15 cellular contexts compared by ENCODE assay signal in the genomic region with DNA sequence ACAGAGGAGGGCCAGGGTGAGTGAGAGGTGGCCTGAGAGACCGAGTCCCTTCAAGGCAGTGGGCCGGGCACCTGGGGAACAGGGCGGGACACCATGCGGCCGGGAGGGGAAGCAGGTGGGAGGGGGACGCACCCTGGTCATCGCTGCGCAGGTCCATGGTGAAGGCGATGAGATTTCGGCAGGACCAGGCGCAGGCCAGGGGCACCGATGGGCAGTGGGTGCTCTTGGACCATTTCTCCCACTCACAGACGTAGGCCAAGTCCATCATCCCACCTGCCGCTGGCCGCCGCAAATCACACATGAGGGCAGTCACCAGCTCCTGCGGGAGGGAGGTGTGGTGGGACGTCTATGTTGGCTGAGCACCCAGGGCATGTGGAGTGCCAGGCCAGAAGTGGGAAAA. TPM values are rescaled to one million over a fixed set of nuclear protein-coding genes. Genes with fewer than 3 reads are reported as not detected.
DNase-seq lines count a peak whose midpoint lies in the region; ATAC-seq and TF ChIP-seq lines count a peak whose summit lies in the region.
"Had no signal": no experiment of that assay in that cellular context is flagged by ENCODE, and none has a peak within 500 bp of the region (broad histone marks: within the 10 kb centered on the region; RNA-seq: fewer than 3 reads in every experiment).

No MANE protein-coding gene starts in this region.

- peaks cover 5% of the 10 kb centered on the region for H3K36me3 Mint-ChIP-seq in activated naive CD4-positive, alpha-beta T cell treated with anti-CD3 and anti-CD28 coated beads for 36 hours (ENCODE audit: low read depth)
- H3K36me3 Mint-ChIP-seq in activated B cell treated with CpG ODN at 0.5 μM for 24 hours (ENCODE audit: low read depth) = peaks cover 35% of the 10 kb centered on the region
- peaks cover 40% of the 10 kb centered on the region for H3K36me3 Mint-ChIP-seq in effector memory CD8-positive, alpha-beta T cell (ENCODE audit: insufficient read depth)
- H3K36me3 Mint-ChIP-seq in stimulated activated effector memory CD8-positive, alpha-beta T cell treated with anti-CD3 and anti-CD28 coated beads, Interleukin-12 subunit alpha, Interleukin-12 subunit beta, amount 100 ng/mL, for 72 hours = peaks cover 60% of the 10 kb centered on the region

- DNase-seq in activated naive CD4-positive, alpha-beta T cell treated with anti-CD3 and anti-CD28 coated beads for 36 hours = no peak
- DNase-seq in activated naive CD4-positive, alpha-beta T cell treated with anti-CD3 and anti-CD28 coated beads, Interleukin-2, amount 50 U/mL, for 16 hours = no peak
- no peak for DNase-seq in activated B cell treated with CpG ODN at 0.5 μM for 24 hours
- no peak for DNase-seq in effector memory CD8-positive, alpha-beta T cell
- DNase-seq in stimulated activated effector memory CD8-positive, alpha-beta T cell treated with anti-CD3 and anti-CD28 coated beads, Interleukin-12 subunit alpha, Interleukin-12 subunit beta, amount 100 ng/mL, for 72 hours (ENCODE audit: low spot score in 2 of 2) = no peak
- no peak for DNase-seq in uterus
- no peak for DNase-seq in NCI-H1694 (lab: John Stamatoyannopoulos, UW)
- DNase-seq: GF-D8; Karpas-422; NCI-H510A; stimulated activated CD8-positive, alpha-beta memory T cell treated with anti-CD3 and anti-CD28 coated beads, Interleukin-4, amount 100 ng/mL, for 48 hours had no signal

- H3K27ac Mint-ChIP-seq in activated naive CD4-positive, alpha-beta T cell treated with anti-CD3 and anti-CD28 coated beads for 36 hours = peak overlapping the region; percentile 61
- H3K27ac Mint-ChIP-seq in activated B cell treated with CpG ODN at 0.5 μM for 24 hours = peak overlapping the region; percentile 31
- no peak overlapping the region for H3K27ac Mint-ChIP-seq in effector memory CD8-positive, alpha-beta T cell
- peak overlapping the region; percentile 72 for H3K27ac Mint-ChIP-seq in stimulated activated effector memory CD8-positive, alpha-beta T cell treated with anti-CD3 and anti-CD28 coated beads, Interleukin-12 subunit alpha, Interleukin-12 subunit beta, amount 100 ng/mL, for 72 hours

- H3K36me3 ChIP-seq in uterus = no peaks in the 10 kb centered on the region

- H3K4me1 ChIP-seq in uterus = no peaks in the 10 kb centered on the region

- peaks cover 14% of the 10 kb centered on the region for H3K4me1 Mint-ChIP-seq in activated naive CD4-positive, alpha-beta T cell treated with anti-CD3 and anti-CD28 coated beads for 36 hours (ENCODE audit: low read depth)
- peaks cover 18% of the 10 kb centered on the region for H3K4me1 Mint-ChIP-seq in activated B cell treated with CpG ODN at 0.5 μM for 24 hours
- peaks cover 16 to 18% of the 10 kb centered on the region in 2 donors for H3K4me1 Mint-ChIP-seq in effector memory CD8-positive, alpha-beta T cell (ENCODE audit: low read depth in 2 of 2)
- H3K4me1 Mint-ChIP-seq in stimulated activated effector memory CD8-positive, alpha-beta T cell treated with anti-CD3 and anti-CD28 coated beads, Interleukin-12 subunit alpha, Interleukin-12 subunit beta, amount 100 ng/mL, for 72 hours = peaks cover 19% of the 10 kb centered on the region

- peak overlapping the region; percentile 63 for H3K4me3 Mint-ChIP-seq in activated naive CD4-positive, alpha-beta T cell treated with anti-CD3 and anti-CD28 coated beads for 36 hours
- peak overlapping the region; percentile 59 for H3K4me3 Mint-ChIP-seq in activated B cell treated with CpG ODN at 0.5 μM for 24 hours
- peak overlapping the region; percentile 68 to 77 for H3K4me3 Mint-ChIP-seq in effector memory CD8-positive, alpha-beta T cell
- H3K4me3 Mint-ChIP-seq in stimulated activated effector memory CD8-positive, alpha-beta T cell treated with anti-CD3 and anti-CD28 coated beads, Interleukin-12 subunit alpha, Interleukin-12 subunit beta, amount 100 ng/mL, for 72 hours = peak overlapping the region; percentile 68

- intact Hi-C loops in activated naive CD4-positive, alpha-beta T cell treated with anti-CD3 and anti-CD28 coated beads for 36 hours (cut with micrococcal nuclease) = no loop called here
- intact Hi-C loops in activated B cell treated with CpG ODN at 0.5 μM for 24 hours (cut with micrococcal nuclease) (no loop called here), uterus (cut with DNase I; ENCODE audit: low total_unique reads) (no loop called here)

- CTCF ChIA-PET in activated naive CD4-positive, alpha-beta T cell treated with anti-CD3 and anti-CD28 coated beads for 36 hours (lab: Charles Lee) = no interaction called here
- CTCF ChIA-PET in activated B cell treated with CpG ODN at 0.5 μM for 24 hours (lab: Charles Lee) = no interaction called here

- TF ChIP-seq CTCF in activated B cell treated with CpG ODN at 0.5 μM for 24 hours (IDR thresholded peaks at IDR 0.05) (no peak), uterus (IDR thresholded peaks at IDR 0.05) (no peak)

- no peaks in the 10 kb centered on the region for H3K27me3 Mint-ChIP-seq in activated naive CD4-positive, alpha-beta T cell treated with anti-CD3 and anti-CD28 coated beads for 36 hours (ENCODE audit: low read depth)
- H3K27me3 Mint-ChIP-seq in activated B cell treated with CpG ODN at 0.5 μM for 24 hours = no peaks in the 10 kb centered on the region
- H3K27me3 Mint-ChIP-seq in effector memory CD8-positive, alpha-beta T cell = no peaks in the 10 kb centered on the region

- H3K9me3 ChIP-seq in uterus = no peaks in the 10 kb centered on the region
- H3K9me3 ChIP-seq: left lung had no signal

- no peaks in the 10 kb centered on the region for H3K9me3 Mint-ChIP-seq in activated naive CD4-positive, alpha-beta T cell treated with anti-CD3 and anti-CD28 coated beads for 36 hours
- no peaks in the 10 kb centered on the region for H3K9me3 Mint-ChIP-seq in activated B cell treated with CpG ODN at 0.5 μM for 24 hours
- no peaks in the 10 kb centered on the region for H3K9me3 Mint-ChIP-seq in effector memory CD8-positive, alpha-beta T cell
- H3K9me3 Mint-ChIP-seq in stimulated activated effector memory CD8-positive, alpha-beta T cell treated with anti-CD3 and anti-CD28 coated beads, Interleukin-12 subunit alpha, Interleukin-12 subunit beta, amount 100 ng/mL, for 72 hours = no peaks in the 10 kb centered on the region

- ATAC-seq in activated B cell treated with CpG ODN at 0.5 μM for 24 hours (ENCODE audit: low read depth) = no peak
- ATAC-seq in effector memory CD8-positive, alpha-beta T cell (replicated peaks) = no peak
- no peak for ATAC-seq in stimulated activated effector memory CD8-positive, alpha-beta T cell treated with anti-CD3 and anti-CD28 coated beads, Interleukin-12 subunit alpha, Interleukin-12 subunit beta, amount 100 ng/mL, for 72 hours
- no peak for ATAC-seq in HG03354 (IDR thresholded peaks at IDR 0.05; ENCODE audit: poor library complexity, severe bottlenecking, unreplicated experiment)
- ATAC-seq: left lung, right cardiac atrium had no signal

- TF ChIP-seq POLR2A in uterus (IDR thresholded peaks at IDR 0.05) = no peak

- POLR2A ChIA-PET in activated B cell treated with CpG ODN at 0.5 μM for 24 hours (lab: Charles Lee) = no interaction called here

- no peak overlapping the region for H3K4me3 ChIP-seq in uterus
- H3K4me3 ChIP-seq: left lung had no signal

- H3K27me3 ChIP-seq in uterus = no peaks in the 10 kb centered on the region
- H3K27me3 ChIP-seq: left lung had no signal

- H3K27ac ChIP-seq in uterus = no peak overlapping the region
- H3K27ac ChIP-seq: left lung had no signal

RNA-seq across cellular contexts. Expression of a gene that starts 2.2 kb away (rescaled TPM):
- total RNA-seq in activated naive CD4-positive, alpha-beta T cell treated with anti-CD3 and anti-CD28 coated beads for 36 hours = 10 to 100 TPM; 61.3 to 68.1 TPM
- total RNA-seq in activated B cell treated with CpG ODN at 0.5 μM for 24 hours (76.1 and 79.3 TPM in 2 replicates), uterus (10 to 100 TPM; 12.0 to 69.1 (median 43.1) TPM)

RNA-seq across cellular contexts. Expression of a gene that starts 2.5 kb away (rescaled TPM):
- not detected for total RNA-seq in activated naive CD4-positive, alpha-beta T cell treated with anti-CD3 and anti-CD28 coated beads for 36 hours
- total RNA-seq in activated B cell treated with CpG ODN at 0.5 μM for 24 hours (not detected in 2 replicates), uterus (not detected)
- total RNA-seq: left lung, right cardiac atrium, SK-MEL-5 had no signal

RNA-seq across cellular contexts. Expression of a gene that starts 22.2 kb away (rescaled TPM):
- 100 to 1,000 TPM; 111 to 120 TPM for total RNA-seq in activated naive CD4-positive, alpha-beta T cell treated with anti-CD3 and anti-CD28 coated beads for 36 hours
- total RNA-seq in activated B cell treated with CpG ODN at 0.5 μM for 24 hours (174 and 189 TPM in 2 replicates), uterus (10 to 100 TPM in 3 of 4 donors, 1 to 10 TPM in 1; 5.3 to 38.2 (median 21.2) TPM)

RNA-seq across cellular contexts. Expression of a gene that starts 26.3 kb away (rescaled TPM):
- 1 to 10 TPM; 5.3 to 6.6 TPM for total RNA-seq in activated naive CD4-positive, alpha-beta T cell treated with anti-CD3 and anti-CD28 coated beads for 36 hours
- total RNA-seq in activated B cell treated with CpG ODN at 0.5 μM for 24 hours (0.49 TPM in 2 replicates), uterus (under 1 TPM in 1 of 4 donors, not detected in 3; 0.14 TPM)
- total RNA-seq: right cardiac atrium, SK-MEL-5 had no signal

RNA-seq across cellular contexts. Expression of a gene that starts 31.4 kb away (rescaled TPM):
- under 1 TPM; 0.17 to 0.25 TPM for total RNA-seq in activated naive CD4-positive, alpha-beta T cell treated with anti-CD3 and anti-CD28 coated beads for 36 hours
- total RNA-seq in activated B cell treated with CpG ODN at 0.5 μM for 24 hours = 0.54 TPM in 1 of 2 replicates, not detected in the other
- 100 to 1,000 TPM in 1 of 4 donors, 10 to 100 TPM in 1, 1 to 10 TPM in 2; 3.2 to 233 (median 50.2) TPM for total RNA-seq in uterus

Comparison
In these comparisons a context has a peak if more than half of its experiments do, and no peak if none do; other contexts are left out.
1. H3K27ac Mint-ChIP-seq: peak in activated naive CD4-positive, alpha-beta T cell treated with anti-CD3 and anti-CD28 coated beads for 36 hours (single experiment), activated B cell treated with CpG ODN at 0.5 μM for 24 hours (single experiment) and stimulated activated effector memory CD8-positive, alpha-beta T cell treated with anti-CD3 and anti-CD28 coated beads, Interleukin-12 subunit alpha, Interleukin-12 subunit beta, amount 100 ng/mL, for 72 hours (single experiment); none in effector memory CD8-positive, alpha-beta T cell (0 of 2).
2. Peak in every context shown above with its lines, with median percentiles within 50 percentile points of each other: H3K4me3 Mint-ChIP-seq.